12 cellular contexts compared by ENCODE assay signal in genomic region chr14:73717247-73717646, GRCh38. TPM values are rescaled to one million over a fixed set of nuclear protein-coding genes. Genes with fewer than 3 reads are reported as not detected.
DNase-seq lines count a peak whose midpoint lies in the region; FAIRE-seq and TF ChIP-seq lines count a peak whose summit lies in the region.
"Had no signal": no experiment of that assay in that cellular context is flagged by ENCODE, and none has a peak within 500 bp of the region (broad histone marks: within the 10 kb centered on the region; RNA-seq: fewer than 3 reads in every experiment).

No MANE protein-coding gene starts in this region.

- peaks cover 58% of the 10 kb centered on the region for H3K36me3 ChIP-seq in adipocyte (ENCODE audit: control insufficient read depth, insufficient read depth, low read length, severe bottlenecking)
- peaks cover 12 to 37% of the 10 kb centered on the region in 2 donors for H3K36me3 ChIP-seq in kidney (ENCODE audit: control insufficient read depth in 1 of 2, insufficient read depth in 2 of 2, low read length in 2 of 2)
- H3K36me3 ChIP-seq in subcutaneous abdominal adipose tissue (ENCODE audit: control insufficient read depth in 5 of 5, insufficient read depth in 5 of 5, low read length in 5 of 5) = peaks cover 5 to 65% (median 52%) of the 10 kb centered on the region in 5 donors
- H3K36me3 ChIP-seq in trophoblast cell (ENCODE audit: control insufficient read depth in 1 of 2, insufficient read depth in 2 of 2, low read length in 2 of 2) = peaks cover 37 to 45% of the 10 kb centered on the region in 2 experiments

- H2BK5ac ChIP-seq in trophoblast cell (ENCODE audit: low read depth, low read length, poor library complexity) = no peak overlapping the region

- no peak overlapping the region for H3K4me2 ChIP-seq in trophoblast cell (ENCODE audit: low read length)

- H3K4ac ChIP-seq in trophoblast cell (ENCODE audit: low read depth, low read length) = no peak overlapping the region

- no peak overlapping the region for H4K8ac ChIP-seq in trophoblast cell (ENCODE audit: low read depth, low read length)

- H2AFZ ChIP-seq in trophoblast cell (ENCODE audit: insufficient read depth, low read length, poor library complexity) = no peak overlapping the region

- no peak overlapping the region for H3K9ac ChIP-seq in adipocyte (ENCODE audit: low read length)
- no peak overlapping the region for H3K9ac ChIP-seq in kidney (ENCODE audit: low read length in 2 of 2)
- H3K9ac ChIP-seq in subcutaneous abdominal adipose tissue (ENCODE audit: low read length in 5 of 5) = no peak overlapping the region
- no peak overlapping the region for H3K9ac ChIP-seq in trophoblast cell (ENCODE audit: low read length)

- H3K9me3 ChIP-seq in adipocyte (ENCODE audit: control insufficient read depth, low read length) = no peaks in the 10 kb centered on the region
- H3K9me3 ChIP-seq in kidney (ENCODE audit: control insufficient read depth in 1 of 2, low read length in 2 of 2) = no peaks in the 10 kb centered on the region
- no peaks in the 10 kb centered on the region for H3K9me3 ChIP-seq in subcutaneous abdominal adipose tissue (ENCODE audit: control insufficient read depth in 5 of 5, low read length in 5 of 5)
- peaks cover 2% of the 10 kb centered on the region for H3K9me3 ChIP-seq in trophoblast cell (ENCODE audit: insufficient read depth, low read depth, low read length)
- H3K9me3 ChIP-seq: suprapubic skin had no signal

- H3K14ac ChIP-seq in trophoblast cell (ENCODE audit: low read length) = no peak overlapping the region

- WGBS in trophoblast cell (ENCODE audit: extremely low coverage, insufficient coverage, insufficient read length) = no CpG with 5 or more reads among the region's 2 CpGs

- no peak for TF ChIP-seq CTCF in kidney (IDR thresholded peaks at IDR 0.05; ENCODE audit: borderline replicate concordance, extremely low read depth, insufficient read depth)

- no peak for FAIRE-seq in kidney (lab: Jason Lieb, UNC)

- H3K27ac ChIP-seq in kidney (ENCODE audit: low read depth in 2 of 2, low read length in 2 of 2) (peak overlapping the region; percentile 23 to 68), subcutaneous abdominal adipose tissue (ENCODE audit: low read depth, low read length) (peak overlapping the region; percentile 57), trophoblast cell (ENCODE audit: low read depth, low read length) (no peak overlapping the region)
- H3K27ac ChIP-seq: suprapubic skin, VCaP had no signal

- H3K27me3 ChIP-seq in adipocyte (replicated peaks; ENCODE audit: control insufficient read depth, insufficient read depth, low read length) = no peaks in the 10 kb centered on the region
- no peaks in the 10 kb centered on the region for H3K27me3 ChIP-seq in subcutaneous abdominal adipose tissue (ENCODE audit: control insufficient read depth in 5 of 5, insufficient read depth in 4 of 5, low read length in 5 of 5)
- H3K27me3 ChIP-seq in trophoblast cell (ENCODE audit: insufficient read depth, low read length) = no peaks in the 10 kb centered on the region
- H3K27me3 ChIP-seq: suprapubic skin had no signal

- no peak overlapping the region for H3K23ac ChIP-seq in trophoblast cell (ENCODE audit: low read length)

- H4K12ac ChIP-seq in trophoblast cell (ENCODE audit: low read depth, low read length) = no peak overlapping the region

- H2AK5ac ChIP-seq in trophoblast cell (ENCODE audit: low read length) = no peak overlapping the region

- no peak overlapping the region for H2BK12ac ChIP-seq in trophoblast cell (ENCODE audit: low read length)

- intact Hi-C loops in kidney (cut with DNase I) = no loop called here

- DNase-seq in NCI-H748 (lab: John Stamatoyannopoulos, UW; ENCODE audit: unreplicated experiment) = peak; percentile 15
- DNase-seq in NCI-H748 treated with DMSO at 0.1 percent for 48 hours (lab: John Stamatoyannopoulos, UW) = no peak
- DNase-seq in adipocyte (ENCODE audit: low read depth) = peak; percentile 47
- no peak for DNase-seq in kidney
- DNase-seq in GF-D8 (lab: John Stamatoyannopoulos, UW) = no peak
- no peak for DNase-seq in trophoblast cell
- no peak for DNase-seq in epidermal melanocyte (ENCODE audit: insufficient read length, low spot score)
- DNase-seq: effector memory CD4-positive, alpha-beta T cell; NCI-H1048 had no signal

- no peak overlapping the region for H4K91ac ChIP-seq in trophoblast cell (ENCODE audit: low read depth, low read length)

- H3K4me1 ChIP-seq in adipocyte (ENCODE audit: control insufficient read depth, insufficient read depth, low read length) (peaks cover 9% of the 10 kb centered on the region), kidney (ENCODE audit: control insufficient read depth in 1 of 2, insufficient read depth in 1 of 2, low read depth in 1 of 2, low read length in 2 of 2) (peaks cover 12 to 13% of the 10 kb centered on the region in 2 donors), subcutaneous abdominal adipose tissue (ENCODE audit: control insufficient read depth in 5 of 5, insufficient read depth in 5 of 5, low read length in 5 of 5) (peaks cover 12 to 44% (median 42%) of the 10 kb centered on the region in 5 donors), trophoblast cell (ENCODE audit: control insufficient read depth in 1 of 2, insufficient read depth in 2 of 2, low read length in 2 of 2) (peaks cover 11 to 19% of the 10 kb centered on the region in 2 experiments)

- H3K18ac ChIP-seq in trophoblast cell (ENCODE audit: low read length) = no peak overlapping the region

- no peak overlapping the region for H2BK120ac ChIP-seq in trophoblast cell (ENCODE audit: insufficient read depth, low read length, poor library complexity)

- H3K79me2 ChIP-seq in trophoblast cell (ENCODE audit: control insufficient read depth, insufficient read depth, low read length, poor library complexity) = peaks cover 7% of the 10 kb centered on the region

- no peak overlapping the region for H3K4me3 ChIP-seq in adipocyte (ENCODE audit: low read length)
- H3K4me3 ChIP-seq in kidney (ENCODE audit: low read length in 2 of 2) = no peak overlapping the region
- H3K4me3 ChIP-seq in subcutaneous abdominal adipose tissue (ENCODE audit: low read depth in 1 of 5, low read length in 5 of 5) = no peak overlapping the region
- H3K4me3 ChIP-seq in trophoblast cell (ENCODE audit: low read depth, low read length) = no peak overlapping the region
- H3K4me3 ChIP-seq: suprapubic skin had no signal

- H3K79me1 ChIP-seq in trophoblast cell (ENCODE audit: low read length) = peaks cover 7% of the 10 kb centered on the region

RNA-seq across cellular contexts. Expression of gene PNMA1, which starts 3.1 kb away (rescaled TPM):
- total RNA-seq in kidney = 53.1 TPM
- 34.6 TPM for polyA plus RNA-seq in kidney (ENCODE audit: insufficient read depth, low read depth, low replicate concordance)
- 19.1 and 19.3 TPM in 2 replicates for polyA plus RNA-seq in trophoblast cell (2013)

Comparison
In these comparisons a context has a peak if more than half of its experiments do, and no peak if none do; other contexts are left out.
1. DNase-seq: peak in NCI-H748 (single experiment) and adipocyte (single experiment); none in NCI-H748 treated with DMSO at 0.1 percent for 48 hours (single experiment), kidney (single experiment), GF-D8 (single experiment), trophoblast cell (0 of 2) and epidermal melanocyte (single experiment).